ENCODE assay signal across 8 cellular contexts in genomic region chr11:57424802-57425564, GRCh38. TPM values are rescaled to one million over a fixed set of nuclear protein-coding genes. Genes with fewer than 3 reads are reported as not detected.
DNase-seq lines count a peak whose midpoint lies in the region; ATAC-seq and TF ChIP-seq lines count a peak whose summit lies in the region.

No MANE protein-coding gene starts in this region.

- H3K27ac ChIP-seq in lung (ENCODE audit: low read depth in 1 of 2, low read length in 1 of 2): peak overlapping the region; percentile 94 to 96

- no peaks in the 10 kb centered on the region for H3K27me3 ChIP-seq in lung (ENCODE audit: control insufficient read depth, insufficient read depth)

- intact Hi-C loops in activated B cell treated with CpG ODN at 0.5 μM for 24 hours (cut with micrococcal nuclease): loop anchor here (1.0 to 10.0 kb wide), 8 partner anchors 19 to 1790 kb away; partner anchors contain the start of genes MPEG1, TIMM10 and ZFP91

- peaks cover 51% of the 10 kb centered on the region for H3K4me1 Mint-ChIP-seq in activated B cell treated with CpG ODN at 0.5 μM for 24 hours

- H3K36me3 ChIP-seq in lung (ENCODE audit: control insufficient read depth in 2 of 2, insufficient read depth in 2 of 2, low read length in 2 of 2): peaks cover 0 to 14% of the 10 kb centered on the region in 2 donors

- TF ChIP-seq CTCF in activated B cell treated with CpG ODN at 0.5 μM for 24 hours (IDR thresholded peaks at IDR 0.05) (no peak), cardiac fibroblast (IDR thresholded peaks at IDR 0.05; ENCODE audit: low read depth, low read length) (no peak), lung (IDR thresholded peaks at IDR 0.05; ENCODE audit: control extremely low read depth, extremely low read depth) (no peak)

- 18 to 32% methylated on average over 15 of the region's 15 CpGs for WGBS in lung, 2 donors

- peak overlapping the region; percentile 74 for H3K4me3 ChIP-seq in Jurkat, Clone E6-1 (ENCODE audit: low read length)
- H3K4me3 ChIP-seq in cardiac fibroblast (replicated peaks in 1 of 2; ENCODE audit: low read depth in 2 of 2, low read length in 2 of 2) (peak overlapping the region in 1 of 2 donors; percentile 52), lung (no peak overlapping the region)

- peak; percentile 90 for ATAC-seq in GM21528 (IDR thresholded peaks at IDR 0.05; ENCODE audit: low FRiP score, unreplicated experiment)
- ATAC-seq in activated B cell treated with CpG ODN at 0.5 μM for 24 hours (ENCODE audit: low read depth): peak; percentile 86
- ATAC-seq in lung (ENCODE audit: insufficient read depth, low FRiP score): peak; percentile 76

- CTCF ChIA-PET in activated B cell treated with CpG ODN at 0.5 μM for 24 hours (lab: Charles Lee): interaction anchor here (1.8 kb wide), 1 partner anchor 33 kb away, joined by 8 read pairs; no protein-coding TSS in a partner anchor

- POLR2A ChIA-PET in activated B cell treated with CpG ODN at 0.5 μM for 24 hours (lab: Charles Lee): interaction anchor here (0.6 to 12.4 kb wide), 26 partner anchors 9 to 1788 kb away, joined by 3 to 238 read pairs (median 5); partner anchors contain the start of genes MED19, MPEG1, P2RX3 and SELENOH

- H3K4me1 ChIP-seq in lung (ENCODE audit: control insufficient read depth in 2 of 2, insufficient read depth in 2 of 2, low read length in 2 of 2): peaks cover 7 to 37% of the 10 kb centered on the region in 2 donors

- DNase-seq in G401 (ENCODE audit: low spot score) (peak; percentile 15), activated B cell treated with CpG ODN at 0.5 μM for 24 hours (peak; percentile 64), cardiac fibroblast (ENCODE audit: low read depth in 2 of 2) (peak; percentile 94 to 95), lung (ENCODE audit: low spot score) (peak; percentile 71), amniotic stem cell (lab: John Stamatoyannopoulos, UW) (no peak)
- peak; percentile 96 for DNase-seq in Jurkat, Clone E6-1 (ENCODE audit: low read depth, low spot score)
- peak; percentile 64 for DNase-seq in stimulated activated CD8-positive, alpha-beta memory T cell treated with anti-CD3 and anti-CD28 coated beads, Interleukin-15, amount 100 ng/mL, for 1 hour (ENCODE audit: low read depth)

- no peaks in the 10 kb centered on the region for H3K9me3 ChIP-seq in lung (ENCODE audit: control insufficient read depth in 2 of 2, insufficient read depth in 1 of 2, low read length in 1 of 2)

- in situ Hi-C loops in G401 (cut with HindIII; ENCODE audit: low sequenced_read_pairs): no loop called here

- peaks cover 66% of the 10 kb centered on the region for H3K36me3 Mint-ChIP-seq in activated B cell treated with CpG ODN at 0.5 μM for 24 hours (ENCODE audit: low read depth)

- peak overlapping the region; percentile 91 for H3K27ac Mint-ChIP-seq in activated B cell treated with CpG ODN at 0.5 μM for 24 hours

- H3K27me3 Mint-ChIP-seq in activated B cell treated with CpG ODN at 0.5 μM for 24 hours: no peaks in the 10 kb centered on the region

- H3K4me3 Mint-ChIP-seq in activated B cell treated with CpG ODN at 0.5 μM for 24 hours: peak overlapping the region; percentile 92

- H3K9me3 Mint-ChIP-seq in activated B cell treated with CpG ODN at 0.5 μM for 24 hours: no peaks in the 10 kb centered on the region

RNA-seq across cellular contexts. Expression of gene SLC43A3, which starts 1.9 kb away (rescaled TPM):
- not detected in 2 replicates for total RNA-seq in G401 (2014; rRNA removed; shearing (Covaris generic))
- 91.5 TPM for polyA plus RNA-seq in Jurkat, Clone E6-1 (2012; ENCODE audit: insufficient read depth, insufficient read length)
- total RNA-seq in activated B cell treated with CpG ODN at 0.5 μM for 24 hours (213 and 237 TPM in 2 replicates), lung (100 to 1,000 TPM in 1 of 2 donors, 10 to 100 TPM in 1; 23.3 to 148 TPM)
- 100 to 1,000 TPM in 1 of 2 donors, 10 to 100 TPM in 1; 61.4 to 155 TPM for polyA plus RNA-seq in lung

RNA-seq across cellular contexts. Expression of gene PRG2, which starts 34.5 kb away (rescaled TPM):
- total RNA-seq in G401 (2014; rRNA removed; shearing (Covaris generic)): not detected in 2 replicates
- not detected for polyA plus RNA-seq in Jurkat, Clone E6-1 (2012; ENCODE audit: insufficient read depth, insufficient read length)
- total RNA-seq in activated B cell treated with CpG ODN at 0.5 μM for 24 hours: 0.76 and 1.1 TPM in 2 replicates
- under 1 TPM; 0.68 to 0.71 TPM for total RNA-seq in lung
- polyA plus RNA-seq in lung: 1 to 10 TPM in 1 of 2 donors, under 1 TPM in 1; 0.94 to 5.3 TPM

RNA-seq across cellular contexts. Expression of gene RTN4RL2, which starts 35.3 kb away (rescaled TPM):
- total RNA-seq in G401 (2014; rRNA removed; shearing (Covaris generic)): 2.9 TPM in 1 of 2 replicates, not detected in the other
- 6.1 TPM for polyA plus RNA-seq in Jurkat, Clone E6-1 (2012; ENCODE audit: insufficient read depth, insufficient read length)
- 0.13 and 0.24 TPM in 2 replicates for total RNA-seq in activated B cell treated with CpG ODN at 0.5 μM for 24 hours
- 1 to 10 TPM in 1 of 2 donors, under 1 TPM in 1; 0.31 to 4.8 TPM for total RNA-seq in lung
- polyA plus RNA-seq in lung: 1 to 10 TPM; 1.5 to 1.8 TPM

RNA-seq across cellular contexts. Expression of gene PRG3, which starts 44.0 kb away (rescaled TPM):
- total RNA-seq in G401 (2014; rRNA removed; shearing (Covaris generic)): not detected in 2 replicates
- polyA plus RNA-seq in Jurkat, Clone E6-1 (2012; ENCODE audit: insufficient read depth, insufficient read length): not detected
- total RNA-seq in activated B cell treated with CpG ODN at 0.5 μM for 24 hours: not detected in 2 replicates
- 1 to 10 TPM in 1 of 2 donors, not detected in 1; 1.4 TPM for total RNA-seq in lung
- under 1 TPM in 1 of 2 donors, not detected in 1; 0.63 TPM for polyA plus RNA-seq in lung

Comparison
In these comparisons a context has a peak if more than half of its experiments do, and no peak if none do; other contexts are left out.
1. RNA of gene SLC43A3, which starts 1.9 kb away (total RNA-seq): 213 to 237 TPM in activated B cell treated with CpG ODN at 0.5 μM for 24 hours and 23.3 to 148 TPM in lung; not detected in G401; every median in the first group is over 10 times any median in the second.
2. Peak in every context shown above with its lines, with median percentiles within 50 percentile points of each other: ATAC-seq.